ENCODE assay signal across 8 cellular contexts in genomic region chr11:64245797-64246623, GRCh38. TPM values are rescaled to one million over a fixed set of nuclear protein-coding genes. Genes with fewer than 3 reads are reported as not detected.
DNase-seq lines count a peak whose midpoint lies in the region; ATAC-seq and FAIRE-seq lines count a peak whose summit lies in the region.

No MANE protein-coding gene starts in this region.

- FAIRE-seq in HTR-8/SVneo (lab: Jason Lieb, UNC): no peak
- FAIRE-seq in small intestine (lab: Jason Lieb, UNC): no peak

- peak overlapping the region; percentile 97 for H3K4me2 ChIP-seq in BLaER1

- peak; percentile 71 for DNase-seq in HTR-8/SVneo (ENCODE audit: insufficient read length, low spot score)
- DNase-seq in T-cell: peak in 17 of 34 experiments; percentile 25 to 77 (median 37)
- peak; percentile 82 for DNase-seq in small intestine

- H3K27ac Mint-ChIP-seq in T-cell: peak overlapping the region; percentile 87 to 88

- H3K27me3 Mint-ChIP-seq in T-cell: no peaks in the 10 kb centered on the region

- H3K4me1 ChIP-seq in BLaER1: peaks cover 69% of the 10 kb centered on the region
- peaks cover 31% of the 10 kb centered on the region for H3K4me1 ChIP-seq in iPS-15b (ENCODE audit: control insufficient read depth, insufficient read depth, low read length)
- H3K4me1 ChIP-seq in small intestine (ENCODE audit: control insufficient read depth in 2 of 2, insufficient read depth in 1 of 2, low read depth in 1 of 2, low read length in 1 of 2): peaks cover 0 to 3% of the 10 kb centered on the region in 2 donors

- WGBS in small intestine, 3 donors: 0 to 1% (median 1%) methylated on average over 27 to 47 of the region's 47 CpGs

- H3K4me3 ChIP-seq in BLaER1 (peak overlapping the region; percentile 97), iPS-15b (ENCODE audit: low read depth, low read length) (peak overlapping the region; percentile 85), small intestine (ENCODE audit: low read depth in 1 of 2, low read length in 2 of 2) (peak overlapping the region; percentile 68 to 71)

- H3K9me3 Mint-ChIP-seq in T-cell: no peaks in the 10 kb centered on the region

- H3K9ac ChIP-seq in BLaER1 (peak overlapping the region; percentile 97), iPS-15b (ENCODE audit: low read depth, low read length) (peak overlapping the region; percentile 76)

- CTCF ChIA-PET in T-cell (lab: Charles Lee): interaction anchor here (0.6 to 1.1 kb wide), 5 partner anchors 41 to 72 kb away, joined by 3 to 5 read pairs (median 3); partner anchors contain the start of genes PRDX5 (in 1 of the 2) and STIP1 (in 1 of the 2)

- ATAC-seq in T-cell (replicated peaks in 1 of 4) (no peak), HG02642 (IDR thresholded peaks at IDR 0.05; ENCODE audit: poor library complexity, unreplicated experiment) (no peak), HG02840 (IDR thresholded peaks at IDR 0.05; ENCODE audit: low FRiP score, unreplicated experiment) (no peak)

- H4K20me1 ChIP-seq in BLaER1: peaks cover 42% of the 10 kb centered on the region

- POLR2A ChIA-PET in T-cell (lab: Charles Lee): no interaction called here

- H3K9me3 ChIP-seq in BLaER1: no peaks in the 10 kb centered on the region
- H3K9me3 ChIP-seq in iPS-15b (ENCODE audit: control insufficient read depth, insufficient read depth, low read length): no peaks in the 10 kb centered on the region
- H3K9me3 ChIP-seq in small intestine (ENCODE audit: control insufficient read depth, low read depth): no peaks in the 10 kb centered on the region

- H3K4me3 Mint-ChIP-seq in T-cell: peak overlapping the region; percentile 80 to 90 (median 89)

- H3K27ac ChIP-seq in BLaER1 (peak overlapping the region; percentile 97), angular gyrus (ENCODE audit: low read depth, low read length) (peak overlapping the region; percentile 59), small intestine (ENCODE audit: low read depth in 1 of 2, low read length in 1 of 2) (peak overlapping the region; percentile 90 to 97)

- no peaks in the 10 kb centered on the region for H3K36me3 Mint-ChIP-seq in T-cell

- peaks cover 24% of the 10 kb centered on the region for H3K36me3 ChIP-seq in BLaER1
- H3K36me3 ChIP-seq in iPS-15b (ENCODE audit: control insufficient read depth, insufficient read depth, low read length): peaks cover 16% of the 10 kb centered on the region
- H3K36me3 ChIP-seq in small intestine (ENCODE audit: control insufficient read depth in 2 of 2, insufficient read depth in 2 of 2, low read length in 2 of 2): peaks cover 0 to 5% of the 10 kb centered on the region in 2 donors

- H3K27me3 ChIP-seq in BLaER1: no peaks in the 10 kb centered on the region
- no peaks in the 10 kb centered on the region for H3K27me3 ChIP-seq in iPS-15b (ENCODE audit: control insufficient read depth, insufficient read depth, low read length)
- H3K27me3 ChIP-seq in small intestine (ENCODE audit: control insufficient read depth in 2 of 2, insufficient read depth in 2 of 2, low read length in 2 of 2): no peaks in the 10 kb centered on the region

- peaks cover 36 to 45% (median 38%) of the 10 kb centered on the region in 3 donors for H3K4me1 Mint-ChIP-seq in T-cell

RNA-seq across cellular contexts. Expression of gene PPP1R14B, which starts 0.7 kb away (rescaled TPM):
- total RNA-seq in T-cell: 100 to 1,000 TPM in 1 of 5 donors, 10 to 100 TPM in 4; 31.2 to 143 (median 88.1) TPM
- polyA plus RNA-seq in small intestine: 100 to 1,000 TPM; 139 to 161 (median 147) TPM

RNA-seq across cellular contexts. Expression of gene FKBP2, which starts 5.1 kb away (rescaled TPM):
- 10 to 100 TPM; 17.9 to 53.0 (median 42.9) TPM for total RNA-seq in T-cell
- polyA plus RNA-seq in small intestine: 100 to 1,000 TPM; 199 to 268 (median 227) TPM

RNA-seq across cellular contexts. Expression of gene PLCB3, which starts 5.3 kb away (rescaled TPM):
- total RNA-seq in T-cell: 10 to 100 TPM in 3 of 5 donors, 1 to 10 TPM in 2; 3.6 to 14.9 (median 11.2) TPM
- polyA plus RNA-seq in small intestine: 100 to 1,000 TPM; 108 to 191 (median 142) TPM

RNA-seq across cellular contexts. Expression of gene VEGFB, which starts 11.6 kb away (rescaled TPM):
- total RNA-seq in T-cell: 10 to 100 TPM; 47.9 to 80.7 (median 76.0) TPM
- 10 to 100 TPM; 34.8 to 59.7 (median 36.5) TPM for polyA plus RNA-seq in small intestine

RNA-seq across cellular contexts. Expression of gene DNAJC4, which starts 15.7 kb away (rescaled TPM):
- 10 to 100 TPM; 46.2 to 64.7 (median 51.4) TPM for total RNA-seq in T-cell
- polyA plus RNA-seq in small intestine: 100 to 1,000 TPM in 2 of 3 donors, 10 to 100 TPM in 1; 50.6 to 164 (median 127) TPM
